ENCODE assay signal across 10 cellular contexts in genomic region chr6:56279346-56280080, GRCh38. TPM values are rescaled to one million over a fixed set of nuclear protein-coding genes. Genes with fewer than 3 reads are reported as not detected.
DNase-seq lines count a peak whose midpoint lies in the region; ATAC-seq and TF ChIP-seq lines count a peak whose summit lies in the region.
"Had no signal": no experiment of that assay in that cellular context is flagged by ENCODE, and none has a peak within 500 bp of the region (broad histone marks: within the 10 kb centered on the region; RNA-seq: fewer than 3 reads in every experiment).

No MANE protein-coding gene starts in this region.

- TF ChIP-seq POLR2A in esophagus squamous epithelium (IDR thresholded peaks at IDR 0.05): no peak

- H3K36me3 ChIP-seq in lung (ENCODE audit: control insufficient read depth in 2 of 2, insufficient read depth in 2 of 2, low read length in 2 of 2): no peaks in the 10 kb centered on the region
- H3K36me3 ChIP-seq in esophagus squamous epithelium: no peaks in the 10 kb centered on the region
- H3K36me3 ChIP-seq in A673 (ENCODE audit: insufficient read depth, low read length, poor library complexity, severe bottlenecking): no peaks in the 10 kb centered on the region

- no peaks in the 10 kb centered on the region for H3K27me3 Mint-ChIP-seq in glutamatergic neuron (ENCODE audit: unreplicated experiment)

- H3K4me3 Mint-ChIP-seq in glutamatergic neuron (ENCODE audit: unreplicated experiment): no peak overlapping the region

- no peaks in the 10 kb centered on the region for H3K9me3 Mint-ChIP-seq in glutamatergic neuron (ENCODE audit: unreplicated experiment)

- ATAC-seq in HG03097 (IDR thresholded peaks at IDR 0.05; ENCODE audit: low FRiP score, unreplicated experiment) (peak; percentile 77), lung (ENCODE audit: insufficient read depth, low FRiP score) (peak; percentile 77)

- peaks cover 8% of the 10 kb centered on the region for H3K4me1 Mint-ChIP-seq in glutamatergic neuron (ENCODE audit: low read depth, unreplicated experiment)

- no TSS peak for BruUV-seq in A673 (replicated peaks; lab: Mats Ljungman, UMichigan)

- TF ChIP-seq CTCF in lung (IDR thresholded peaks at IDR 0.05; ENCODE audit: control extremely low read depth, extremely low read depth) (no peak), glutamatergic neuron (IDR thresholded peaks at IDR 0.05; ENCODE audit: partially characterized antibody, unreplicated experiment) (no peak), esophagus squamous epithelium (IDR thresholded peaks at IDR 0.05) (no peak), A673 (conservative IDR thresholded peaks at IDR 0.05; ENCODE audit: low read depth, low read length) (no peak)

- H3K9me3 ChIP-seq in lung (ENCODE audit: control insufficient read depth in 2 of 2, insufficient read depth in 1 of 2, low read length in 1 of 2) (no peaks in the 10 kb centered on the region), esophagus squamous epithelium (no peaks in the 10 kb centered on the region), A673 (ENCODE audit: low read depth, low read length, poor library complexity, severe bottlenecking) (peaks cover 5% of the 10 kb centered on the region)

- H3K27ac ChIP-seq in lung (ENCODE audit: low read depth in 1 of 2, low read length in 1 of 2) (no peak overlapping the region), esophagus squamous epithelium (no peak overlapping the region), A673 (ENCODE audit: low read depth, low read length, poor library complexity, severe bottlenecking) (no peak overlapping the region)

- H3K36me3 Mint-ChIP-seq in glutamatergic neuron (ENCODE audit: unreplicated experiment): no peaks in the 10 kb centered on the region

- no peak overlapping the region for H3K4me3 ChIP-seq in lung
- no peak overlapping the region for H3K4me3 ChIP-seq in esophagus squamous epithelium
- no peak overlapping the region for H3K4me3 ChIP-seq in A673 (ENCODE audit: low read depth, low read length, poor library complexity, severe bottlenecking)

- H3K27me3 ChIP-seq in lung (ENCODE audit: control insufficient read depth, insufficient read depth) (no peaks in the 10 kb centered on the region), esophagus squamous epithelium (no peaks in the 10 kb centered on the region), A673 (replicated peaks; ENCODE audit: insufficient read depth, low read depth, low read length, poor library complexity) (no peaks in the 10 kb centered on the region)

- POLR2A ChIA-PET in A673 (lab: Charles Lee; ENCODE audit: low non-redundant PET): interaction anchor here (0.6 kb wide), 1 partner anchor 99 kb away, joined by 5 read pairs; no protein-coding TSS in a partner anchor

- WGBS in lung, 2 donors: 85 to 92% methylated on average over 1 of the region's 1 CpG
- 82 to 90% methylated on average over 1 of the region's 1 CpG for WGBS in esophagus squamous epithelium, 2 donors

- H3K4me1 ChIP-seq in lung (ENCODE audit: control insufficient read depth in 2 of 2, insufficient read depth in 2 of 2, low read length in 2 of 2) (no peaks in the 10 kb centered on the region), esophagus squamous epithelium (no peaks in the 10 kb centered on the region), A673 (ENCODE audit: insufficient read depth, low read length, poor library complexity, severe bottlenecking) (peaks cover 14% of the 10 kb centered on the region)

- intact Hi-C loops in esophagus squamous epithelium (cut with DNase I) (no loop called here), A673 (cut with micrococcal nuclease; ENCODE audit: unreplicated experiment) (no loop called here)

- CTCF ChIA-PET in A673 (lab: Charles Lee): no interaction called here

- no peak overlapping the region for H3K27ac Mint-ChIP-seq in glutamatergic neuron (ENCODE audit: unreplicated experiment)

- DNase-seq in Daoy (ENCODE audit: low read depth) (peak; percentile 7), astrocyte of the hippocampus (ENCODE audit: low read depth, low spot score) (peak; percentile 65), lung (ENCODE audit: low spot score) (no peak), glutamatergic neuron (no peak), hippocampal formation (lab: John Stamatoyannopoulos, UW) (no peak), esophagus squamous epithelium (lab: John Stamatoyannopoulos, UW) (no peak), A673 (ENCODE audit: low spot score) (no peak)
- DNase-seq: NCI-H187 treated with DMSO at 0.1 percent for 48 hours had no signal

RNA-seq across cellular contexts. Expression of gene COL21A1, which starts 32.1 kb away (rescaled TPM):
- 0.06 TPM in 1 of 2 replicates, not detected in the other for total RNA-seq in Daoy (2014; rRNA removed; shearing (Covaris generic))
- 100 to 1,000 TPM in 1 of 2 donors, 1 to 10 TPM in 1; 7.3 to 105 TPM for total RNA-seq in lung
- polyA plus RNA-seq in lung: 1 to 10 TPM; 1.6 to 5.3 TPM
- 0.69 TPM for total RNA-seq in glutamatergic neuron (ENCODE audit: unreplicated experiment)
- 1 to 10 TPM; 1.3 to 2.1 (median 1.6) TPM for total RNA-seq in esophagus squamous epithelium
- 49.0 and 51.6 TPM in 2 replicates for total RNA-seq in A673 (2021)
- total RNA-seq: T-helper 2 cell treated with Interferon-gamma antibody and Interleukin-4, amounts not matched to agents 100 ng/mL and 5 ng/mL, for 36 hours had no signal

Comparison
In these comparisons a context has a peak if more than half of its experiments do, and no peak if none do; other contexts are left out.
1. DNase-seq: peak in Daoy (single experiment) and astrocyte of the hippocampus (single experiment); none in lung (single experiment), glutamatergic neuron (single experiment), hippocampal formation (0 of 2), esophagus squamous epithelium (single experiment) and A673 (single experiment).